ENCODE assay signal across 2 cellular contexts in the genomic region with DNA sequence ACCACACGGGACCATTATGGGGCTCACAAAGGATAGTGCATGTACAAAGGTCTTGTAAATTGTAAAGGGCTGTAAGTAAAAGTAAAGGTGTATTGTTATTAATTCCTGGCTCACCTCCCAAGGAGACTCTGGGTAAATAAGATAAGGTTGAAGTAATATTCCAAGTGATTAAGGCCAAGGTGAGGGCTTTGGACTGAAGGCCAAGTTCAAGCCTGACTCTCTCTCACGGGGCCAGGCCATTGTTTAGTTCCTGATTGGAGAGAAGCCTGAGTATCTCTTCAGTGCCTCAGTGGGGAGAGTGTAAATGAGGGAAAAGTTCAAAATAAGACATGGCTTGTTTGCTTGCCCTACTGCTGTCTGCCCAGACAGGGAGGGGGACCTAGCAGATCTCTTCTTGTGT.
TF ChIP-seq lines count a peak whose summit lies in the region.

No MANE protein-coding gene starts in this region.

TF ChIP-seq in HepG2, 621 proteins besides CTCF, POLR2A, EP300 and RAD21:
- TF ChIP-seq, protein P1, sequence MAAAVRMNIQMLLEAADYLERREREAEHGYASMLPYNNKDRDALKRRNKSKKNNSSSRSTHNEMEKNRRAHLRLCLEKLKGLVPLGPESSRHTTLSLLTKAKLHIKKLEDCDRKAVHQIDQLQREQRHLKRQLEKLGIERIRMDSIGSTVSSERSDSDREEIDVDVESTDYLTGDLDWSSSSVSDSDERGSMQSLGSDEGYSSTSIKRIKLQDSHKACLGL (CRISPR knock-in tag; IDR thresholded peaks at IDR 0.05): no peak
- TF ChIP-seq SRSF1 (optimal IDR thresholded peaks at IDR 0.05; ENCODE audit: low read depth, low read length) (no peak), SALL2 (CRISPR knock-in tag; IDR thresholded peaks at IDR 0.05) (no peak), SRSF9 (IDR thresholded peaks at IDR 0.05; ENCODE audit: borderline replicate concordance, insufficient read depth, low read depth, low read length, poor library complexity, severe bottlenecking) (no peak)
- TF ChIP-seq, protein P2, sequence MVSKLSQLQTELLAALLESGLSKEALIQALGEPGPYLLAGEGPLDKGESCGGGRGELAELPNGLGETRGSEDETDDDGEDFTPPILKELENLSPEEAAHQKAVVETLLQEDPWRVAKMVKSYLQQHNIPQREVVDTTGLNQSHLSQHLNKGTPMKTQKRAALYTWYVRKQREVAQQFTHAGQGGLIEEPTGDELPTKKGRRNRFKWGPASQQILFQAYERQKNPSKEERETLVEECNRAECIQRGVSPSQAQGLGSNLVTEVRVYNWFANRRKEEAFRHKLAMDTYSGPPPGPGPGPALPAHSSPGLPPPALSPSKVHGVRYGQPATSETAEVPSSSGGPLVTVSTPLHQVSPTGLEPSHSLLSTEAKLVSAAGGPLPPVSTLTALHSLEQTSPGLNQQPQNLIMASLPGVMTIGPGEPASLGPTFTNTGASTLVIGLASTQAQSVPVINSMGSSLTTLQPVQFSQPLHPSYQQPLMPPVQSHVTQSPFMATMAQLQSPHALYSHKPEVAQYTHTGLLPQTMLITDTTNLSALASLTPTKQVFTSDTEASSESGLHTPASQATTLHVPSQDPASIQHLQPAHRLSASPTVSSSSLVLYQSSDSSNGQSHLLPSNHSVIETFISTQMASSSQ (IDR thresholded peaks at IDR 0.05; ENCODE audit: low read depth): no peak
- TF ChIP-seq, protein P2 (CRISPR knock-in tag; IDR thresholded peaks at IDR 0.05; ENCODE audit: borderline replicate concordance): no peak

TF ChIP-seq in endothelial cell of umbilical vein, 7 proteins besides CTCF, POLR2A, EP300 and RAD21:
- TF ChIP-seq EZH2 (IDR thresholded peaks at IDR 0.05; ENCODE audit: borderline replicate concordance, low read depth, low read length, severe bottlenecking): no peak
- TF ChIP-seq MYC (IDR thresholded peaks at IDR 0.05; ENCODE audit: low read depth, low read length): no peak
- TF ChIP-seq MAX (IDR thresholded peaks at IDR 0.05; ENCODE audit: insufficient read depth, insufficient read length): no peak
- no peak for TF ChIP-seq JUN (IDR thresholded peaks at IDR 0.05; ENCODE audit: borderline replicate concordance, insufficient read depth, insufficient read length, low read depth)
- no peak for TF ChIP-seq FOS (IDR thresholded peaks at IDR 0.05; ENCODE audit: borderline replicate concordance, insufficient read depth, low read length)
- no peak for TF ChIP-seq GATA2 (IDR thresholded peaks at IDR 0.05; ENCODE audit: insufficient read depth, insufficient read length, low read depth, low read length)
- TF ChIP-seq POLR2AphosphoS5 (IDR thresholded peaks at IDR 0.05; ENCODE audit: insufficient read depth, low read depth, low read length): no peak
